1 cellular context compared by ENCODE assay signal in the genomic region with DNA sequence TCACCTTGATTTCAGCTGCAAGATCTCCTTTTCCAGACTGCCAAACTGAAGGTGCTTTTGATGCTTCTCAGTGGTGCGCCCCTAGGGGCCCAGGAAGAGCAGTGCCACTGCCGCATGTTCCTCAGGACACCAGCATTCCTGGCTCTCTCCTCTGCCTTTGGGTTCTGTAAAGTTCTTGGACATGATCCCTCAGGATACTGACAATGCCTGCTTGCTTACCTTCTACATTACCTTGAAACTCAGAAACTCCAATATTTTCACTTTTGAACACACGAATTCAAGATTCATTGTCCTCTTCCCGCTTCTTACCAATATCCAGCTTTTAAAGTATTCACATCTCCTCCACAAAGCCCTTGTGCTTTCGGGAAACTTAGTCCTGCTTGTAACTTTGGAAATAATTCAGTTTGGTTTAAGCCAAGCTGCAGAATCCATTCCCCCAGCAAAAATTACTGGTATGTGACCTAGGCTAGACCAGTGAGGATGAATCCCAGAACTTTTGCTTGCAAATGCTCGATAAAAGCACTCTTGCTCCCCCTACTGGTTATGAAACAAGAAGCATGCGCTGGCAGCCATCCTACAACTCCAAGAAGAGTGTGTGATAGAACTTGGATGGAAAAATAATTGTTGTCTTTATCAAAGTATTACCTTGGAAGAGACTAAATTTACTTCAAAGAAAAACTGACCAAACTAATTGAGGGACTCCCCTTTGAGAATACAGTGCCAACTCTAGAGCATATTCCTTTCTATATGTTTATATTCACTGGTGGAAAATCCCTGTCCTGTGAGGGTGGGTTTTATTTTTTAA.
A peak's percentile ranks its signal among the peaks of the same experiment; 100 is the strongest.
TF ChIP-seq lines count a peak whose summit lies in the region.

No MANE protein-coding gene starts in this region.

TF ChIP-seq in HepG2, 621 proteins besides CTCF, POLR2A, EP300 and RAD21:
- TF ChIP-seq ZNF530 (CRISPR knock-in tag; IDR thresholded peaks at IDR 0.05; ENCODE audit: low read depth) (no peak), KDM3A (CRISPR knock-in tag; IDR thresholded peaks at IDR 0.05; ENCODE audit: low read depth) (no peak), ZC3H4 (CRISPR knock-in tag; IDR thresholded peaks at IDR 0.05; ENCODE audit: borderline replicate concordance) (no peak), ZNF350 (CRISPR knock-in tag; IDR thresholded peaks at IDR 0.05; ENCODE audit: borderline replicate concordance, low read depth) (no peak), SP5 (CRISPR knock-in tag; IDR thresholded peaks at IDR 0.05; ENCODE audit: borderline replicate concordance, low read depth) (no peak), TEAD3 (CRISPR knock-in tag; optimal IDR thresholded peaks at IDR 0.05; ENCODE audit: borderline replicate concordance) (peak; percentile 3), ZNF317 (CRISPR knock-in tag; IDR thresholded peaks at IDR 0.05) (no peak), ZFP37 (CRISPR knock-in tag; IDR thresholded peaks at IDR 0.05; ENCODE audit: borderline replicate concordance) (no peak), ZBTB14 (CRISPR knock-in tag; IDR thresholded peaks at IDR 0.05) (no peak), ZBTB21 (CRISPR knock-in tag; IDR thresholded peaks at IDR 0.05) (no peak), ZNF451 (CRISPR knock-in tag; IDR thresholded peaks at IDR 0.05) (no peak), MXD3 (CRISPR knock-in tag; IDR thresholded peaks at IDR 0.05) (no peak), ZNF281 (CRISPR knock-in tag; IDR thresholded peaks at IDR 0.05; ENCODE audit: borderline replicate concordance) (no peak), SCMH1 (CRISPR knock-in tag; IDR thresholded peaks at IDR 0.05; ENCODE audit: borderline replicate concordance) (no peak), ZMYM4 (CRISPR knock-in tag; IDR thresholded peaks at IDR 0.05) (0 out of 2 replicates have a peak, but pooled peaks have one; percentile 30), CREB1 (IDR thresholded peaks at IDR 0.05) (no peak), CREB1 (CRISPR knock-in tag; IDR thresholded peaks at IDR 0.05) (peak; percentile 25; the same call in 1 of the 2 replicates), NR3C1 (CRISPR knock-in tag; IDR thresholded peaks at IDR 0.05) (no peak), XRCC5 (optimal IDR thresholded peaks at IDR 0.05; ENCODE audit: low read length) (peak; percentile 52), ZNF740 (CRISPR knock-in tag; IDR thresholded peaks at IDR 0.05) (no peak), MIXL1 (CRISPR knock-in tag; IDR thresholded peaks at IDR 0.05) (no peak), SMC3 (IDR thresholded peaks at IDR 0.05; ENCODE audit: low read length) (peak; percentile 42; the same call in 1 of the 2 replicates), MYPOP (CRISPR knock-in tag; IDR thresholded peaks at IDR 0.05) (peak; percentile 33; the same call in 1 of the 2 replicates), DMAP1 (CRISPR knock-in tag; IDR thresholded peaks at IDR 0.05) (0 out of 2 replicates have a peak, but pooled peaks have one; percentile 20), HBP1 (CRISPR knock-in tag; IDR thresholded peaks at IDR 0.05; ENCODE audit: low read depth) (no peak), STAG1 (CRISPR knock-in tag; IDR thresholded peaks at IDR 0.05) (peak; percentile 77), ZBTB8A (CRISPR knock-in tag; IDR thresholded peaks at IDR 0.05; ENCODE audit: borderline replicate concordance, low read depth) (no peak), HDAC2 (CRISPR knock-in tag; IDR thresholded peaks at IDR 0.05) (no peak)
- TF ChIP-seq, protein P1, sequence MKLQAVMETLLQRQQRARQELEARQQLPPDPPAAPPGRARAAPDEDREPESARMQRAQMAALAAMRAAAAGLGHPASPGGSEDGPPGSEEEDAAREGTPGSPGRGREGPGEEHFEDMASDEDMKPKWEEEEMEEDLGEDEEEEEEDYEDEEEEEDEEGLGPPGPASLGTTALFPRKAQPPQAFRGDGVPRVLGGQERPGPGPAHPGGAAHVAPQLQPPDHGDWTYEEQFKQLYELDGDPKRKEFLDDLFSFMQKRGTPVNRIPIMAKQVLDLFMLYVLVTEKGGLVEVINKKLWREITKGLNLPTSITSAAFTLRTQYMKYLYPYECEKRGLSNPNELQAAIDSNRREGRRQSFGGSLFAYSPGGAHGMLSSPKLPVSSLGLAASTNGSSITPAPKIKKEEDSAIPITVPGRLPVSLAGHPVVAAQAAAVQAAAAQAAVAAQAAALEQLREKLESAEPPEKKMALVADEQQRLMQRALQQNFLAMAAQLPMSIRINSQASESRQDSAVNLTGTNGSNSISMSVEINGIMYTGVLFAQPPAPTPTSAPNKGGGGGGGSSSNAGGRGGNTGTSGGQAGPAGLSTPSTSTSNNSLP (IDR thresholded peaks at IDR 0.05; ENCODE audit: low read depth, low read length), result 0 out of 2 replicates have a peak, but pooled peaks have one; percentile 24
- TF ChIP-seq, protein P2, sequence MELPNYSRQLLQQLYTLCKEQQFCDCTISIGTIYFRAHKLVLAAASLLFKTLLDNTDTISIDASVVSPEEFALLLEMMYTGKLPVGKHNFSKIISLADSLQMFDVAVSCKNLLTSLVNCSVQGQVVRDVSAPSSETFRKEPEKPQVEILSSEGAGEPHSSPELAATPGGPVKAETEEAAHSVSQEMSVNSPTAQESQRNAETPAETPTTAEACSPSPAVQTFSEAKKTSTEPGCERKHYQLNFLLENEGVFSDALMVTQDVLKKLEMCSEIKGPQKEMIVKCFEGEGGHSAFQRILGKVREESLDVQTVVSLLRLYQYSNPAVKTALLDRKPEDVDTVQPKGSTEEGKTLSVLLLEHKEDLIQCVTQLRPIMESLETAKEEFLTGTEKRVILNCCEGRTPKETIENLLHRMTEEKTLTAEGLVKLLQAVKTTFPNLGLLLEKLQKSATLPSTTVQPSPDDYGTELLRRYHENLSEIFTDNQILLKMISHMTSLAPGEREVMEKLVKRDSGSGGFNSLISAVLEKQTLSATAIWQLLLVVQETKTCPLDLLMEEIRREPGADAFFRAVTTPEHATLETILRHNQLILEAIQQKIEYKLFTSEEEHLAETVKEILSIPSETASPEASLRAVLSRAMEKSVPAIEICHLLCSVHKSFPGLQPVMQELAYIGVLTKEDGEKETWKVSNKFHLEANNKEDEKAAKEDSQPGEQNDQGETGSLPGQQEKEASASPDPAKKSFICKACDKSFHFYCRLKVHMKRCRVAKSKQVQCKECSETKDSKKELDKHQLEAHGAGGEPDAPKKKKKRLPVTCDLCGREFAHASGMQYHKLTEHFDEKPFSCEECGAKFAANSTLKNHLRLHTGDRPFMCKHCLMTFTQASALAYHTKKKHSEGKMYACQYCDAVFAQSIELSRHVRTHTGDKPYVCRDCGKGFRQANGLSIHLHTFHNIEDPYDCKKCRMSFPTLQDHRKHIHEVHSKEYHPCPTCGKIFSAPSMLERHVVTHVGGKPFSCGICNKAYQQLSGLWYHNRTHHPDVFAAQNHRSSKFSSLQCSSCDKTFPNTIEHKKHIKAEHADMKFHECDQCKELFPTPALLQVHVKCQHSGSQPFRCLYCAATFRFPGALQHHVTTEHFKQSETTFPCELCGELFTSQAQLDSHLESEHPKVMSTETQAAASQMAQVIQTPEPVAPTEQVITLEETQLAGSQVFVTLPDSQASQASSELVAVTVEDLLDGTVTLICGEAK (IDR thresholded peaks at IDR 0.05), result no peak
- TF ChIP-seq, protein P2 (CRISPR knock-in tag; IDR thresholded peaks at IDR 0.05), result 0 out of 2 replicates have a peak, but pooled peaks have one; percentile 24
